26 cellular contexts compared by ENCODE assay signal in the genomic region with DNA sequence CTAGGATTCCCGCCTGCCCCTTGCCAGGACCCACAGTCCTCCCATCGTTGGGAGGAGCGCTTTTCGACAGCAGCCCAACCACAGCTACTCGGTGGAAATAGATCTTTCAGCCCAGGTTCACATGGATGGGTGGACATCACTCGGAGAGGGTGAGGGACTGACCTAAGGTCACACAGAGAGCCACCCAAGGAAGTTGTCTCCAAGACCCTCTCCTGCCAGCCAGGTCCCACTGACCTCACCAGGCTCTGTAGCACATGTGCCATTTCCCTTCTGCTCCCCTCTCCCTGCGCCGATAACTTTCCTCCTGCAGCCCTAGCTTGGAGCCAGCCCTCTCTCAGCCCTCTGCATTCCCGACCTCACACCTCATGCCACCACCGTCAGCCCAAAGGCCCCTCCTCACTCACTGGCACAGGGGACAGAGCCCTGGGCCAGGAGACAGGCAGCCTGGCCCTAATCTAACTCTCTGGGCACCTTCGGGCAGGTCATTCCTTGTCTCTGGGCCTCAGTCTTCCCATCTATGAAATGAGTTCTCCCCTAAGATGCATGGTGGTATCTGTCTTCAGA. TPM values are rescaled to one million over a fixed set of nuclear protein-coding genes. Genes with fewer than 3 reads are reported as not detected.
"Had no signal": no experiment of that assay in that cellular context is flagged by ENCODE, and none has a peak within 500 bp of the region (broad histone marks: within the 10 kb centered on the region; RNA-seq: fewer than 3 reads in every experiment).

No MANE protein-coding gene starts in this region.

- DNase-seq: activated CD4-positive, CD25-positive, alpha-beta regulatory T cell treated with anti-CD3 and anti-CD28 coated beads, Interleukin-2, amount 50 U/mL, for 72 hours; activated CD8-positive, alpha-beta memory T cell treated with anti-CD3 and anti-CD28 coated beads for 24 hours; activated effector memory CD4-positive, alpha-beta T cell treated with anti-CD3 and anti-CD28 coated beads, Interleukin-2, amount 50 U/mL, for 16 hours; activated T-cell treated with anti-CD3 and anti-CD28 coated beads, Interleukin-2, amount 50 U/mL, for 72 hours; brain microvascular endothelial cell; cerebellar nuclear complex; effector memory CD4-positive, alpha-beta T cell; esophagus squamous epithelium; hippocampal formation; left colon; natural killer cell; retina; stimulated activated CD4-positive, alpha-beta T cell treated with anti-CD3 and anti-CD28 coated beads, Interleukin-2, amount 100 ng/mL, for 24 hours; stimulated activated naive CD4-positive, alpha-beta T cell treated with Interleukin-2 at 50 U/mL for 16 hours had no signal

- H3K36me3 Mint-ChIP-seq: activated naive CD4-positive, alpha-beta T cell treated with anti-CD3 and anti-CD28 coated beads, Interleukin-2, amount 50 U/mL, for 24 hours; natural killer cell had no signal

- H3K27ac Mint-ChIP-seq: activated naive CD4-positive, alpha-beta T cell treated with anti-CD3 and anti-CD28 coated beads, Interleukin-2, amount 50 U/mL, for 24 hours; activated T-cell treated with anti-CD3 and anti-CD28 coated beads, Interleukin-2, amount 50 U/mL, for 72 hours; dendritic cell treated with granulocyte-macrophage colony-stimulating factor and Interleukin-4, amounts not matched to agents 40 ng/mL and 50 ng/mL, for 4 days; natural killer cell; T-helper 1 cell treated with Interleukin-12 subunit alpha and Interleukin-12 subunit beta and Interleukin-4 antibody, amounts not matched to agents 30 μg/mL and 1 μg/mL, for 36 hours had no signal

- ATAC-seq: activated T-cell treated with anti-CD3 and anti-CD28 coated beads, Interleukin-2, amount 50 U/mL, for 72 hours; left colon; natural killer cell had no signal

- H3K4me3 Mint-ChIP-seq: activated naive CD4-positive, alpha-beta T cell treated with anti-CD3 and anti-CD28 coated beads, Interleukin-2, amount 50 U/mL, for 24 hours; activated T-cell treated with anti-CD3 and anti-CD28 coated beads, Interleukin-2, amount 50 U/mL, for 72 hours; dendritic cell treated with granulocyte-macrophage colony-stimulating factor and Interleukin-4, amounts not matched to agents 40 ng/mL and 50 ng/mL, for 4 days; natural killer cell; T-helper 1 cell treated with Interleukin-12 subunit alpha and Interleukin-12 subunit beta and Interleukin-4 antibody, amounts not matched to agents 30 μg/mL and 1 μg/mL, for 36 hours had no signal

- H3K9me3 ChIP-seq: esophagus squamous epithelium, tibial nerve had no signal

- H3K36me3 ChIP-seq: brain microvascular endothelial cell, esophagus squamous epithelium, tibial nerve had no signal

- H3K9me3 Mint-ChIP-seq: activated naive CD4-positive, alpha-beta T cell treated with anti-CD3 and anti-CD28 coated beads, Interleukin-2, amount 50 U/mL, for 24 hours; activated T-cell treated with anti-CD3 and anti-CD28 coated beads, Interleukin-2, amount 50 U/mL, for 72 hours; dendritic cell treated with granulocyte-macrophage colony-stimulating factor and Interleukin-4, amounts not matched to agents 40 ng/mL and 50 ng/mL, for 4 days; natural killer cell; T-helper 1 cell treated with Interleukin-12 subunit alpha and Interleukin-12 subunit beta and Interleukin-4 antibody, amounts not matched to agents 30 μg/mL and 1 μg/mL, for 36 hours had no signal

- FAIRE-seq: endothelial cell of umbilical vein, islet of Langerhans, urothelium cell line had no signal

- H3K4me3 ChIP-seq: esophagus squamous epithelium, lung, tibial nerve had no signal

- H3K27ac ChIP-seq: brain microvascular endothelial cell, esophagus squamous epithelium, tibial nerve had no signal

RNA-seq across cellular contexts. Expression of gene KCNJ4, which starts 4.7 kb away (rescaled TPM):
- total RNA-seq: activated T-cell treated with anti-CD3 and anti-CD28 coated beads, Interleukin-2, amount 50 U/mL, for 72 hours; endothelial cell of umbilical vein; esophagus squamous epithelium; glomerular endothelial cell; left colon; lung; natural killer cell; posterior vena cava; skeletal muscle tissue; subcutaneous adipose tissue had no signal
